Comparison of ENCODE assay signal across 12 cellular contexts in the genomic region with DNA sequence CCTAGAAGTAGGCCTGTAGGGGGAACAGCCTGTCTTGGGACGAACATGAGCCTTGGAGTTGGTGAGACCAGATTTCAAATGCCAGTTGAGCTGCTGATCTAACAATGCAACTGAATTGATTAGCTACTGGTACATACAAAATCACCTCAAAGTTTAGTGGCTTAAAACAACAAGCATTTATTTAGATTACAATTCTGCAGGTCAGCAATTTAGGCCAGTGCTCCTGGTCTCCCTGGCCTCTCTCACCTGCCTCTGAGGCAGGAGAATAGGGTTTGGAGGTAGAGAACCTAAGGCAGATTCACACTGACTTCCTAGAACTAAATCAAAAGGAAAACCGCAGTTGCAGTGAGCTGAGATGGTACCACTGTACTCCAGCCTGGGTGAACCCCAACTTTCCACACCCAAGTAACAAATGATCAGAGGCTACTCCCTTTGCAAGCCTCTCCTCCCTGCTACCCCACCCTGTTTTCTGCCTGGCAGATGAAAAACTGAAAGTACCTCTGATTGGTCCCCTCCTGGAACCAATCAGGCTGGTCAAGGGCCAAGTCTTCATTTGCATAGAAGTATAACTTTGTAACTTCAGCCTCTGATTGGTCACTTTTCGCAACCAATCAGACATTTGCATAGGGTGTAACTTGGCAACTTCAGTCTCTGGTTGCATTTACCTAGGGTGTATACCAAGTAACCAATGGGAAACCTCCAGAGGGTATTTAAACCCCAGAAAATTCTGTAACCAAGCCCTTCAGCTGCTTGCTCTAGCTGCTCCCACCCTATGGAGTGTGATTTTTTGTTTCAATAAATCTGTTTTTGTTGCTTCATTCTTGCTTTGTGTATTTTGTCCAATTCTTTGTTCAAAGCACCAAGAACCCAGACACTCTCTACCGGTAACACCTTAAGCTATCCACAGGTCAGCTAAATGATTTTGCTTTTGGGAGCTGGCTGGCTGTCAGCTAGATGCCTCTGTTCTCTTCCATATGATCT. TPM values are rescaled to one million over a fixed set of nuclear protein-coding genes. Genes with fewer than 3 reads are reported as not detected.
DNase-seq lines count a peak whose midpoint lies in the region; ATAC-seq and TF ChIP-seq lines count a peak whose summit lies in the region.
"Had no signal": no experiment of that assay in that cellular context is flagged by ENCODE, and none has a peak within 500 bp of the region (broad histone marks: within the 10 kb centered on the region; RNA-seq: fewer than 3 reads in every experiment).

No MANE protein-coding gene starts in this region.

- H3K27me3 Mint-ChIP-seq in activated naive CD8-positive, alpha-beta T cell treated with anti-CD3 and anti-CD28 coated beads, Interleukin-2, amount 50 U/mL, for 24 hours = peaks cover 11% of the 10 kb centered on the region
- H3K27me3 Mint-ChIP-seq in nephron progenitor cell (ENCODE audit: low read depth, poor library complexity) = peaks cover 3% of the 10 kb centered on the region

- TF ChIP-seq CTCF in nephron progenitor cell (IDR thresholded peaks at IDR 0.05) (no peak), ascending aorta (IDR thresholded peaks at IDR 0.05) (no peak)

- no peak overlapping the region for H3K4me3 Mint-ChIP-seq in activated naive CD8-positive, alpha-beta T cell treated with anti-CD3 and anti-CD28 coated beads, Interleukin-2, amount 50 U/mL, for 24 hours
- H3K4me3 Mint-ChIP-seq in nephron progenitor cell = peak overlapping the region; percentile 4
- H3K4me3 Mint-ChIP-seq: dendritic cell treated with granulocyte-macrophage colony-stimulating factor and Interleukin-4, amounts not matched to agents 40 ng/mL and 50 ng/mL, for 4 days had no signal

- peak; percentile 50 for DNase-seq in NCI-H82 (lab: John Stamatoyannopoulos, UW)
- no peak for DNase-seq in NCI-H82 treated with DMSO at 0.1 percent for 48 hours (lab: John Stamatoyannopoulos, UW; ENCODE audit: unreplicated experiment)
- peak; percentile 79 for DNase-seq in NCI-H1048 (lab: John Stamatoyannopoulos, UW)
- no peak for DNase-seq in activated naive CD8-positive, alpha-beta T cell treated with anti-CD3 and anti-CD28 coated beads, Interleukin-2, amount 50 U/mL, for 24 hours
- DNase-seq in nephron progenitor cell = no peak
- no peak for DNase-seq in ascending aorta (ENCODE audit: low spot score in 2 of 2)
- DNase-seq in hypothalamus (lab: John Stamatoyannopoulos, UW) = no peak
- no peak for DNase-seq in NCI-H1694 (lab: John Stamatoyannopoulos, UW)
- DNase-seq: activated CD4-positive, alpha-beta T cell treated with anti-CD3 and anti-CD28 coated beads for 48 hours; NCI-H1417; stimulated activated CD4-positive, alpha-beta T cell treated with anti-CD3 and anti-CD28 coated beads, Interleukin-15, amount 100 ng/mL, for 24 hours had no signal

- no peak overlapping the region for H3K4me3 ChIP-seq in ascending aorta

- peak; percentile 46 for ATAC-seq in activated naive CD8-positive, alpha-beta T cell treated with anti-CD3 and anti-CD28 coated beads, Interleukin-2, amount 50 U/mL, for 24 hours

- no peaks in the 10 kb centered on the region for H3K36me3 Mint-ChIP-seq in activated naive CD8-positive, alpha-beta T cell treated with anti-CD3 and anti-CD28 coated beads, Interleukin-2, amount 50 U/mL, for 24 hours (ENCODE audit: low read depth)
- H3K36me3 Mint-ChIP-seq in nephron progenitor cell (ENCODE audit: low read depth) = peaks cover 4% of the 10 kb centered on the region

- no peak overlapping the region for H3K27ac ChIP-seq in ascending aorta

- intact Hi-C loops in ascending aorta (cut with DNase I) = no loop called here

- peaks cover 0 to 3% of the 10 kb centered on the region in 2 donors for H3K4me1 ChIP-seq in ascending aorta

- no peaks in the 10 kb centered on the region for H3K9me3 Mint-ChIP-seq in activated naive CD8-positive, alpha-beta T cell treated with anti-CD3 and anti-CD28 coated beads, Interleukin-2, amount 50 U/mL, for 24 hours
- peaks cover 14% of the 10 kb centered on the region for H3K9me3 Mint-ChIP-seq in nephron progenitor cell
- H3K9me3 Mint-ChIP-seq: dendritic cell treated with granulocyte-macrophage colony-stimulating factor and Interleukin-4, amounts not matched to agents 40 ng/mL and 50 ng/mL, for 4 days had no signal

- no peaks in the 10 kb centered on the region for H3K4me1 Mint-ChIP-seq in activated naive CD8-positive, alpha-beta T cell treated with anti-CD3 and anti-CD28 coated beads, Interleukin-2, amount 50 U/mL, for 24 hours
- peaks cover 24% of the 10 kb centered on the region for H3K4me1 Mint-ChIP-seq in nephron progenitor cell

- no peaks in the 10 kb centered on the region for H3K36me3 ChIP-seq in ascending aorta

- no peaks in the 10 kb centered on the region for H3K27me3 ChIP-seq in ascending aorta

- H3K9me3 ChIP-seq in ascending aorta = no peaks in the 10 kb centered on the region

- H3K27ac Mint-ChIP-seq in activated naive CD8-positive, alpha-beta T cell treated with anti-CD3 and anti-CD28 coated beads, Interleukin-2, amount 50 U/mL, for 24 hours = no peak overlapping the region
- H3K27ac Mint-ChIP-seq in nephron progenitor cell = peak overlapping the region; percentile 90
- H3K27ac Mint-ChIP-seq: dendritic cell treated with granulocyte-macrophage colony-stimulating factor and Interleukin-4, amounts not matched to agents 40 ng/mL and 50 ng/mL, for 4 days had no signal

RNA-seq across cellular contexts. Expression of gene UBR2, which starts 8.1 kb away (rescaled TPM):
- 17.8 TPM for total RNA-seq in ascending aorta

Comparison
In these comparisons a context has a peak if more than half of its experiments do, and no peak if none do; other contexts are left out.
1. DNase-seq: peak in NCI-H82 (single experiment) and NCI-H1048 (single experiment); none in NCI-H82 treated with DMSO at 0.1 percent for 48 hours (single experiment), activated naive CD8-positive, alpha-beta T cell treated with anti-CD3 and anti-CD28 coated beads, Interleukin-2, amount 50 U/mL, for 24 hours (single experiment), nephron progenitor cell (single experiment), ascending aorta (0 of 2), hypothalamus (0 of 51) and NCI-H1694 (single experiment).